Comparison of ENCODE assay signal across 1 cellular context in genomic region chr7:81605493-81605892, GRCh38.
TF ChIP-seq lines count a peak whose summit lies in the region.

No MANE protein-coding gene starts in this region.

TF ChIP-seq in GM23338, 12 proteins besides CTCF, POLR2A, EP300 and RAD21 (continued from another document):
- TF ChIP-seq REST (IDR thresholded peaks at IDR 0.05; ENCODE audit: unreplicated experiment) (no peak), NANOG (IDR thresholded peaks at IDR 0.05; ENCODE audit: borderline replicate concordance) (no peak), EZH2phosphoT487 (IDR thresholded peaks at IDR 0.05; ENCODE audit: unreplicated experiment) (no peak), CREB1 (CRISPR knock-in tag; IDR thresholded peaks at IDR 0.05; ENCODE audit: low read depth) (no peak)
